ENCODE assay signal across 8 cellular contexts in the genomic region with DNA sequence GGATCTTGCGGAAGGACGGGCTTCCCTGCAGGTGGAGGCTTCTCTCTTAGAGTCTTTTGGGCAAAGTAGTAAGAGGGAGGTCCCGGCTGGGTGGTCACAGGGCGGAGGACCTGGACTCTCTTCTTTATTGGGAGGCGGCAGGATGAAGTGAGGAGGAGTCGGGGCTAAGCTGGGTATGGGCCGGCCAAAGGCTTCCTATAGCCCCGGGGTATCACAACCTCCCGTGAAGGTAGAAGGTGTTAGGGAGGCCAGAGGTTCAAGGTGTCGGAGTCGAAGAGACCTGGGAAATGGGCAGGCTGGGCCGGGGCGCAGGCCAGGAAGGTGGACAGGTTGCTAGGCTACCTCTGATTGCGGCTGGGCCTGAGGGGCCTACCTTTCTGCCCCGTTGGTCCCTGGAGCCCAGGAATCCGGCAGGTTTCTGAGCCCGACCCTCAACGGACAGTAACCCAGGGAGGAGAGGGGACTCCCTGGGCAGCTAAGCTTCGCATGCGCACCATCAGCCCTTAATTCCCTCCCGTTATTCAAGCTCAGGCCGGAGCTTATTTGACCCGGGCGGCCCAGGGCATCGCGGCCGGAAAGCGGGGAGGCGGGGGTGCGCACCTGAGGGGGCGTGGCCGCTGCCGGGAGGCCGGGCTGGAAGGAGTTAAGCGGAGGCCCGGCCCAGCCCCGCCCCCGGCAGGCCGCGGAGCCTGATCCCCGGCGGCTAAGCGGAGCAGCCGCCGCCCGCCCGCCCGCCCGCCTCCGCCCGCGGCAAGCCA. TPM values are rescaled to one million over a fixed set of nuclear protein-coding genes. Genes with fewer than 3 reads are reported as not detected.
A peak's percentile ranks its signal among the peaks of the same experiment; 100 is the strongest.
DNase-seq lines count a peak whose midpoint lies in the region; ATAC-seq and TF ChIP-seq lines count a peak whose summit lies in the region.

A gene with protein sequence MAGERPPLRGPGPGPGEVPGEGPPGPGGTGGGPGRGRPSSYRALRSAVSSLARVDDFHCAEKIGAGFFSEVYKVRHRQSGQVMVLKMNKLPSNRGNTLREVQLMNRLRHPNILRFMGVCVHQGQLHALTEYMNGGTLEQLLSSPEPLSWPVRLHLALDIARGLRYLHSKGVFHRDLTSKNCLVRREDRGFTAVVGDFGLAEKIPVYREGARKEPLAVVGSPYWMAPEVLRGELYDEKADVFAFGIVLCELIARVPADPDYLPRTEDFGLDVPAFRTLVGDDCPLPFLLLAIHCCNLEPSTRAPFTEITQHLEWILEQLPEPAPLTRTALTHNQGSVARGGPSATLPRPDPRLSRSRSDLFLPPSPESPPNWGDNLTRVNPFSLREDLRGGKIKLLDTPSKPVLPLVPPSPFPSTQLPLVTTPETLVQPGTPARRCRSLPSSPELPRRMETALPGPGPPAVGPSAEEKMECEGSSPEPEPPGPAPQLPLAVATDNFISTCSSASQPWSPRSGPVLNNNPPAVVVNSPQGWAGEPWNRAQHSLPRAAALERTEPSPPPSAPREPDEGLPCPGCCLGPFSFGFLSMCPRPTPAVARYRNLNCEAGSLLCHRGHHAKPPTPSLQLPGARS (plus strand): TSS at position 685 of the 758 bp plus-strand sequence. CDS start 358 bp downstream, outside the sequence.

- H3K27ac Mint-ChIP-seq in activated T-cell treated with anti-CD3 and anti-CD28 coated beads, Interleukin-2, amount 50 U/mL, for 24 hours: peak within 1 kb of the TSS; percentile 100

- peaks cover 5% of the 10 kb centered on the region; the same call in 1 of the 2 replicates for H3K79me2 ChIP-seq in OCI-LY3 (ENCODE audit: low read length)

- H3K27me3 ChIP-seq in OCI-LY3 (ENCODE audit: low read depth, low read length): no peaks in the 10 kb centered on the region
- H3K27me3 ChIP-seq in mucosa of stomach (ENCODE audit: control insufficient read depth, insufficient read depth, low read length): no peaks in the 10 kb centered on the region

- H3K4me3 Mint-ChIP-seq in activated T-cell treated with anti-CD3 and anti-CD28 coated beads, Interleukin-2, amount 50 U/mL, for 24 hours: peak within 1 kb of the TSS; percentile 93

- peak within 1 kb of the TSS; percentile 88 for H3K4me2 ChIP-seq in OCI-LY3 (ENCODE audit: low read length)

- H3K27ac ChIP-seq in C4-2B: peak within 1 kb of the TSS; percentile 85
- H3K27ac ChIP-seq in OCI-LY3 (ENCODE audit: low read length): peak within 1 kb of the TSS; percentile 64

- peak within 1 kb of the TSS; percentile 88 for H3K4me3 ChIP-seq in OCI-LY3 (ENCODE audit: low read length)
- H3K4me3 ChIP-seq in mucosa of stomach (ENCODE audit: low read length): peak within 1 kb of the TSS; percentile 90

- no peaks in the 10 kb centered on the region for H4K20me1 ChIP-seq in OCI-LY3 (ENCODE audit: insufficient read depth, low read length)

- H3K4me1 ChIP-seq in OCI-LY3 (ENCODE audit: low read length): peaks cover 18% of the 10 kb centered on the region
- H3K4me1 ChIP-seq in mucosa of stomach (ENCODE audit: control insufficient read depth, insufficient read depth, low read length): peaks cover 12% of the 10 kb centered on the region

- H2AFZ ChIP-seq in OCI-LY3 (ENCODE audit: low read depth, low read length): peak within 1 kb of the TSS; percentile 81; the same call in 1 of the 2 replicates

- H3K9me3 ChIP-seq in OCI-LY3 (ENCODE audit: insufficient read depth, low read length) (no peaks in the 10 kb centered on the region), mucosa of stomach (ENCODE audit: control insufficient read depth, low read length) (no peaks in the 10 kb centered on the region)

- no peak for TF ChIP-seq CTCF in C4-2B (conservative IDR thresholded peaks at IDR 0.05)
- TF ChIP-seq CTCF in OCI-LY3 (IDR thresholded peaks at IDR 0.05; ENCODE audit: low read depth, low read length): no peak

- peaks cover 38% of the 10 kb centered on the region for H3K4me1 Mint-ChIP-seq in activated T-cell treated with anti-CD3 and anti-CD28 coated beads, Interleukin-2, amount 50 U/mL, for 24 hours (ENCODE audit: low read depth)

- H3K9ac ChIP-seq in OCI-LY3 (ENCODE audit: low read length) (peak within 1 kb of the TSS; percentile 63), mucosa of stomach (ENCODE audit: low read length) (peak within 1 kb of the TSS; percentile 87)

- peak; percentile 89 for DNase-seq in activated T-cell treated with anti-CD3 and anti-CD28 coated beads, Interleukin-2, amount 50 U/mL, for 24 hours
- DNase-seq in stimulated activated CD8-positive, alpha-beta memory T cell treated with anti-CD3 and anti-CD28 coated beads, Interleukin-4, amount 100 ng/mL, for 4 hours (ENCODE audit: low read depth in 2 of 2, low spot score in 1 of 2): peak; percentile 47 to 66

- ATAC-seq in GM19397 (IDR thresholded peaks at IDR 0.05; ENCODE audit: unreplicated experiment) (peak; percentile 42), HG03571 (IDR thresholded peaks at IDR 0.05; ENCODE audit: unreplicated experiment) (peak; percentile 40), esophagus mucosa (peak; percentile 62)

- no peaks in the 10 kb centered on the region for H3K27me3 Mint-ChIP-seq in activated T-cell treated with anti-CD3 and anti-CD28 coated beads, Interleukin-2, amount 50 U/mL, for 24 hours

- no peaks in the 10 kb centered on the region for H3K9me3 Mint-ChIP-seq in activated T-cell treated with anti-CD3 and anti-CD28 coated beads, Interleukin-2, amount 50 U/mL, for 24 hours

- H3K36me3 Mint-ChIP-seq in activated T-cell treated with anti-CD3 and anti-CD28 coated beads, Interleukin-2, amount 50 U/mL, for 24 hours (ENCODE audit: low read depth): peaks cover 38% of the 10 kb centered on the region

- peaks cover 10% of the 10 kb centered on the region for H3K36me3 ChIP-seq in OCI-LY3 (replicated peaks; ENCODE audit: low read depth, low read length)
- H3K36me3 ChIP-seq in mucosa of stomach (ENCODE audit: control insufficient read depth, insufficient read depth, low read length): no peaks in the 10 kb centered on the region

RNA-seq across cellular contexts. Expression of the gene that starts here (rescaled TPM):
- total RNA-seq in esophagus mucosa: 9.5 TPM

Comparison
In these comparisons a context has a peak if more than half of its experiments do, and no peak if none do; other contexts are left out.
1. Peak in every context shown above with its lines: DNase-seq, ATAC-seq, H3K4me3 ChIP-seq and H3K27ac ChIP-seq.